In the genomic region with DNA sequence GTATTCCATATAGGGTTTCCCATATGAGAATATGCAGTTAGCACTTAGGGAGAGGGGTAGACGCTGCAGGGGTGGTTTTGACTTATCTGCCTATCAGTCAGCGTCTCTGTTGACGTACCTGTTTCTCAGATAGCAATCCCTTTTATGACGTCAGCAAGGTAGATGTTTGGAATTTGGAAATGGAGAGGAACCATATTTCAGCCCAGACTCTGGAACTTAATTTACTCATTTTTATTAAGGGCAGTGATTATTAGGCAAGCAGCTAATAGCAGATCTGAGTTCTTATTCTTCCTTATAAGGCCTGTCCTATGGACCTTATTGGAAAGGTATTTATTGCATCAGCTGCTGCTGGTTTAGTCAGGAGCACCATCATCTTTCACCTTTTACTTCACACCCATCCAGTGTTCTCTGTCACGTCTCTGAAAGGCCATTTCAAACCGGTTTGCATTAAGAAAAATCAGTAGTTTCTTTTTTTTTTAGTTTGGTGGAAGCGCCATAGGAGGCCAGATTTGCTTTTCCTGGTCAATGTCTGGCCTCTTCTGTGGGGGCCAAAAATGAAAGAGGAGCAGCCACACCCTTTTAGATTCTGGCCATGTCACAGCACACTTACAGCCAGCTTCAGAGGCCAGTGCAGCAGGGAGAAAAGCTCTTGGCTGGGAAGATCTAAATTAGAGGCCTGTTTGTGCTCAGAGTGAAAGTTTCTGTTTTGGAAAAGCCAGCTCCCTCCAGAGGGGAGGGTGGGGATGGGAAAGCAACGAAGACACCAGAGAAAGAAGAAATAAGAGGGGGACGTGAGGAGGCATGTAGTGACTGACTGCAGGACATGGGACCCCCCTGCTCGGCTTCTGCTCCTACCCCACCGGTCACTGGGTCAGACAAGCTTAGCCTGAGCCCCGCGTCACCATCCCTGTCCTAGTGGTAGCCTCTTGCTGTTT, we compare ENCODE assay signal across 13 cellular contexts.
DNase-seq lines count a peak whose midpoint lies in the region; ATAC-seq, FAIRE-seq and TF ChIP-seq lines count a peak whose summit lies in the region.
"Had no signal": no experiment of that assay in that cellular context is flagged by ENCODE, and none has a peak within 500 bp of the region (broad histone marks: within the 10 kb centered on the region; RNA-seq: fewer than 3 reads in every experiment).

No MANE protein-coding gene starts in this region.

- H3K4me1 ChIP-seq in right atrium auricular region (peaks cover 0 to 40% of the 10 kb centered on the region in 2 donors), stomach (peaks cover 26 to 84% (median 65%) of the 10 kb centered on the region in 4 donors), mucosa of descending colon (ENCODE audit: low read depth) (peaks cover 31% of the 10 kb centered on the region)

- H3K36me3 ChIP-seq in bronchial epithelial cell (ENCODE audit: control insufficient read depth, insufficient read depth, low read length) (peaks cover 1% of the 10 kb centered on the region), right atrium auricular region (no peaks in the 10 kb centered on the region), stomach (peaks cover 0 to 17% (median 2%) of the 10 kb centered on the region in 4 donors), mucosa of descending colon (ENCODE audit: low read depth) (no peaks in the 10 kb centered on the region)

- no peak for ATAC-seq in mucosa of descending colon
- ATAC-seq: effector memory CD8-positive, alpha-beta T cell had no signal

- DNase-seq in G401 (ENCODE audit: low spot score) (peak; percentile 13), bronchial epithelial cell (ENCODE audit: low read depth) (peak; percentile 42), right atrium auricular region (ENCODE audit: low spot score) (no peak), stomach (no peak), DMS79 (lab: John Stamatoyannopoulos, UW) (no peak), mucosa of descending colon (no peak), cerebellar nuclear complex (lab: John Stamatoyannopoulos, UW) (no peak), dorsolateral prefrontal cortex (no peak)
- DNase-seq: activated CD4-positive, alpha-beta T cell treated with anti-CD3 and anti-CD28 coated beads, Interleukin-2, amount 50 U/mL, for 4 hours; effector memory CD8-positive, alpha-beta T cell; NCI-H1436; NK-92 treated with Interleukin-12 subunit alpha and Interleukin-12 subunit beta, amount 100 ng/mL, for 24 hours; spleen had no signal

- in situ Hi-C loops in G401 (cut with HindIII; ENCODE audit: low sequenced_read_pairs), result no loop called here

- H3K27me3 ChIP-seq in bronchial epithelial cell (ENCODE audit: control insufficient read depth, insufficient read depth, low read length) (no peaks in the 10 kb centered on the region), right atrium auricular region (no peaks in the 10 kb centered on the region), stomach (no peaks in the 10 kb centered on the region), dorsolateral prefrontal cortex (no peaks in the 10 kb centered on the region)
- H3K27me3 ChIP-seq: spleen had no signal

- TF ChIP-seq POLR2A in stomach (IDR thresholded peaks at IDR 0.05), result no peak

- H3K9me3 ChIP-seq in right atrium auricular region, result no peaks in the 10 kb centered on the region
- H3K9me3 ChIP-seq in stomach, result no peaks in the 10 kb centered on the region
- no peaks in the 10 kb centered on the region for H3K9me3 ChIP-seq in mucosa of descending colon

- H3K4me3 ChIP-seq in bronchial epithelial cell (ENCODE audit: low read depth, low read length) (no peak overlapping the region), right atrium auricular region (no peak overlapping the region), stomach (no peak overlapping the region), mucosa of descending colon (no peak overlapping the region), dorsolateral prefrontal cortex (no peak overlapping the region)
- H3K4me3 ChIP-seq: spleen had no signal

- no peak for TF ChIP-seq EP300 in stomach (IDR thresholded peaks at IDR 0.05)

- intact Hi-C loops in stomach (cut with DNase I; ENCODE audit: low total_unique reads), result no loop called here
- intact Hi-C loops in mucosa of descending colon (cut with DNase I, micrococcal nuclease), result no loop called here
- intact Hi-C loops in dorsolateral prefrontal cortex (cut with DNase I), result no loop called here

- FAIRE-seq in bronchial epithelial cell (lab: Jason Lieb, UNC), result no peak

- H3K27ac ChIP-seq in right atrium auricular region (peak overlapping the region; percentile 37 to 64), stomach (peak overlapping the region in 4 of 5 donors; percentile 53 to 88 (median 82)), dorsolateral prefrontal cortex (peak overlapping the region in 15 of 59 donors; percentile 1 to 77 (median 37))

- 53 to 69% (median 65%) methylated on average over 13 of the region's 13 CpGs for WGBS in stomach, 5 donors

- TF ChIP-seq CTCF in bronchial epithelial cell (IDR thresholded peaks at IDR 0.05; ENCODE audit: insufficient read depth, low read length, severe bottlenecking), result no peak
- no peak for TF ChIP-seq CTCF in right atrium auricular region (IDR thresholded peaks at IDR 0.05)
- TF ChIP-seq CTCF in stomach (IDR thresholded peaks at IDR 0.05), result no peak
- TF ChIP-seq CTCF in mucosa of descending colon (IDR thresholded peaks at IDR 0.05), result no peak
- TF ChIP-seq CTCF in dorsolateral prefrontal cortex (IDR thresholded peaks at IDR 0.05 in 54 of 56, conservative IDR thresholded peaks at IDR 0.05 in 2 of 56; ENCODE audit: low read depth in 1 of 56, partially characterized antibody in 56 of 56), result no peak

Comparison
In these comparisons a context has a peak if more than half of its experiments do, and no peak if none do; other contexts are left out.
1. DNase-seq: peak in G401 (single experiment) and bronchial epithelial cell (single experiment); none in right atrium auricular region (single experiment), stomach (single experiment), DMS79 (single experiment), mucosa of descending colon (0 of 3), cerebellar nuclear complex (0 of 2) and dorsolateral prefrontal cortex (0 of 10).